ENCODE assay signal across 2 cellular contexts in genomic region chr5:160772854-160773253, GRCh38.
TF ChIP-seq lines count a peak whose summit lies in the region.

No MANE protein-coding gene starts in this region.

TF ChIP-seq in HepG2, 621 proteins besides CTCF, POLR2A, EP300 and RAD21 (continued from another document):
- TF ChIP-seq ZBTB39 (CRISPR knock-in tag; IDR thresholded peaks at IDR 0.05) (no peak), RERE (CRISPR knock-in tag; IDR thresholded peaks at IDR 0.05; ENCODE audit: low read depth) (no peak), ARNTL (CRISPR knock-in tag; IDR thresholded peaks at IDR 0.05) (no peak), USF2 (IDR thresholded peaks at IDR 0.05; ENCODE audit: low read depth, low read length) (no peak), USF2 (CRISPR knock-in tag; IDR thresholded peaks at IDR 0.05; ENCODE audit: borderline replicate concordance) (no peak), ZNF251 (CRISPR knock-in tag; IDR thresholded peaks at IDR 0.05) (no peak), ZNF713 (CRISPR knock-in tag; IDR thresholded peaks at IDR 0.05) (no peak), SPEN (CRISPR knock-in tag; IDR thresholded peaks at IDR 0.05; ENCODE audit: low read depth) (no peak), MAFK (conservative IDR thresholded peaks at IDR 0.05 in 1 of 2, IDR thresholded peaks at IDR 0.05 in 1 of 2; ENCODE audit: low read length in 2 of 2) (peak; percentile 95 to 98), MAFF (IDR thresholded peaks at IDR 0.05; ENCODE audit: low read depth, low read length) (peak; percentile 95)

TF ChIP-seq in K562, 482 proteins besides CTCF, POLR2A, EP300 and RAD21 (continued from another document):
- no peak for TF ChIP-seq ZNF609 (CRISPR knock-in tag; IDR thresholded peaks at IDR 0.05; ENCODE audit: borderline replicate concordance)
- TF ChIP-seq MED1 (CRISPR knock-in tag; IDR thresholded peaks at IDR 0.05; ENCODE audit: borderline replicate concordance) = no peak
- peak; percentile 65; the same call in 1 of the 2 replicates for TF ChIP-seq C11orf30 (IDR thresholded peaks at IDR 0.05; ENCODE audit: low read depth)
- TF ChIP-seq MAFK (IDR thresholded peaks at IDR 0.05; ENCODE audit: low read length) = peak; percentile 80
- TF ChIP-seq ZNF316 (IDR thresholded peaks at IDR 0.05) = peak; percentile 74
- TF ChIP-seq HMG20A (CRISPR knock-in tag; conservative IDR thresholded peaks at IDR 0.05) = no peak
